In the genomic region with DNA sequence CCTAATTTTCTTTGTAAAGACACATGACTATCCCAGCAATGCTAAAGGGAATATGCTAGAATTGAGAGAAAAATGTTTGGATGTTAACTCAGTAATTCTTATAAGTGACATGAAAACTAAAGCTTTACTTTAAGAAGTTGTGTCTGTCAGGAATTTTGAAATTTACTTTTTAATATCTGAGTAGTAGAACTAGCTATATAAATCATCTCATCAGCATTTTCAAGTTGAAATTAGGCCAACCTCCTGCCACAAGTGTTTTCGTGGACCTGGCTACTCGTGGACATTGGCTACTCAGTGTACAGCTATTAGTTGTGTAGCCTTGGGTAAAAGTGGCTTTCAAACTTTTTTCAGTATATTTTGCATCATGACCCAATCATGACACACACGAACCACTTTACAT, we compare ENCODE assay signal across 8 cellular contexts.
DNase-seq lines count a peak whose midpoint lies in the region; ATAC-seq and TF ChIP-seq lines count a peak whose summit lies in the region.

No MANE protein-coding gene starts in this region.

- peaks cover 10% of the 10 kb centered on the region for H3K36me3 Mint-ChIP-seq in central memory CD8-positive, alpha-beta T cell (ENCODE audit: insufficient read depth)
- peaks cover 2% of the 10 kb centered on the region for H3K36me3 Mint-ChIP-seq in osteocyte (ENCODE audit: unreplicated experiment)

- H3K4me2 ChIP-seq in IMR-90 (ENCODE audit: low read depth, low read length), result no peak overlapping the region

- no CpG with 5 or more reads among the region's 3 CpGs for WGBS in IMR-90 (ENCODE audit: extremely low coverage in 2 of 2, insufficient read length in 1 of 2), 2 experiments

- H3K27ac Mint-ChIP-seq in central memory CD8-positive, alpha-beta T cell (ENCODE audit: low read depth), result peak overlapping the region; percentile 88
- peak overlapping the region; percentile 80 for H3K27ac Mint-ChIP-seq in osteocyte (ENCODE audit: unreplicated experiment)

- no peaks in the 10 kb centered on the region for H3K27me3 ChIP-seq in ACC112 (ENCODE audit: insufficient read depth, low read length)
- no peaks in the 10 kb centered on the region for H3K27me3 ChIP-seq in IMR-90 (ENCODE audit: control insufficient read depth, insufficient read depth, low read length)

- no peak overlapping the region for H3K4ac ChIP-seq in IMR-90 (ENCODE audit: low read depth, low read length)

- H3K18ac ChIP-seq in IMR-90 (ENCODE audit: low read depth, low read length), result no peak overlapping the region

- H2BK120ac ChIP-seq in IMR-90 (ENCODE audit: low read depth, low read length), result no peak overlapping the region

- H2BK15ac ChIP-seq in IMR-90 (ENCODE audit: low read depth, low read length), result no peak overlapping the region

- in situ Hi-C loops in IMR-90 (cut with MboI; ENCODE audit: low sequenced_read_pairs), result no loop called here

- H2AFZ ChIP-seq in ACC112 (ENCODE audit: low read length, unreplicated experiment), result no peak overlapping the region
- no peak overlapping the region for H2AFZ ChIP-seq in IMR-90 (replicated peaks; ENCODE audit: low read length, poor library complexity)

- H3K36me3 ChIP-seq in ACC112 (ENCODE audit: insufficient read depth, low read length) (no peaks in the 10 kb centered on the region), IMR-90 (ENCODE audit: control insufficient read depth, insufficient read depth, low read length) (no peaks in the 10 kb centered on the region)

- H3K23ac ChIP-seq in IMR-90 (ENCODE audit: low read depth, low read length), result peak overlapping the region; percentile 14; the same call in 1 of the 2 replicates

- H3K79me1 ChIP-seq in IMR-90 (ENCODE audit: low read depth in 1 of 2, low read length in 2 of 2), result peaks cover 12 to 63% of the 10 kb centered on the region in 2 experiments

- no peaks in the 10 kb centered on the region for H3K27me3 Mint-ChIP-seq in central memory CD8-positive, alpha-beta T cell
- no peaks in the 10 kb centered on the region for H3K27me3 Mint-ChIP-seq in osteocyte (ENCODE audit: unreplicated experiment)

- dilution Hi-C loops in IMR-90 (cut with HindIII; ENCODE audit: low sequenced_read_pairs, unreplicated experiment), result no loop called here

- 0 out of 2 replicates have a peak, but pooled peaks cover 6% of the 10 kb centered on the region for H4K20me1 ChIP-seq in IMR-90 (ENCODE audit: insufficient read depth, low read length)

- no peak overlapping the region for H4K8ac ChIP-seq in IMR-90 (ENCODE audit: low read depth in 2 of 2, low read length in 2 of 2)

- H3K4me1 ChIP-seq in ACC112 (ENCODE audit: control insufficient read depth, insufficient read depth, low read length, unreplicated experiment) (peaks cover 79% of the 10 kb centered on the region), IMR-90 (ENCODE audit: control insufficient read depth, insufficient read depth, low read length) (peaks cover 20% of the 10 kb centered on the region)

- peaks cover 57% of the 10 kb centered on the region for H3K79me2 ChIP-seq in ACC112 (ENCODE audit: control insufficient read depth, insufficient read depth, low read length, unreplicated experiment)

- DNase-seq in IMR-90, result no peak
- no peak for DNase-seq in central memory CD8-positive, alpha-beta T cell (ENCODE audit: low spot score in 2 of 2)
- DNase-seq in osteocyte (ENCODE audit: extremely low spot score, unreplicated experiment), result no peak
- DNase-seq in DMS53 (lab: John Stamatoyannopoulos, UW), result no peak
- no peak for DNase-seq in HCEC 1CT
- DNase-seq in COLO829 (ENCODE audit: low spot score), result no peak

- no peak overlapping the region for H3K14ac ChIP-seq in IMR-90 (replicated peaks; ENCODE audit: low read depth, low read length)

- CTCF ChIA-PET in IMR-90 (lab: Yijun Ruan, JAX), result interaction anchor here (1.7 kb wide), 1 partner anchor 194 kb away, joined by 7 read pairs; no protein-coding TSS in a partner anchor

- no peak overlapping the region for H2BK5ac ChIP-seq in IMR-90 (ENCODE audit: low read depth, low read length, poor library complexity, severe bottlenecking)

- ATAC-seq in IMR-90 (ENCODE audit: low read depth) (no peak), HG03342 (IDR thresholded peaks at IDR 0.05; ENCODE audit: unreplicated experiment) (no peak)
- ATAC-seq in central memory CD8-positive, alpha-beta T cell (replicated peaks; ENCODE audit: extremely low read depth, poor library complexity, severe bottlenecking), result no peak

- H3K9me1 ChIP-seq in IMR-90 (ENCODE audit: insufficient read depth, low read length), result peaks cover 12% of the 10 kb centered on the region; the same call in 1 of the 2 replicates

- H3K4me1 Mint-ChIP-seq in central memory CD8-positive, alpha-beta T cell, result peaks cover 87% of the 10 kb centered on the region
- H3K4me1 Mint-ChIP-seq in osteocyte (ENCODE audit: unreplicated experiment), result peaks cover 81% of the 10 kb centered on the region

- peak overlapping the region; percentile 74 for H3K4me3 Mint-ChIP-seq in central memory CD8-positive, alpha-beta T cell
- no peak overlapping the region for H3K4me3 Mint-ChIP-seq in osteocyte (ENCODE audit: unreplicated experiment)

- TF ChIP-seq RAD21 in IMR-90 (IDR thresholded peaks at IDR 0.05; ENCODE audit: low read length), result no peak

- no peak overlapping the region for H2BK20ac ChIP-seq in IMR-90 (ENCODE audit: low read depth, low read length)

- TF ChIP-seq POLR2A in IMR-90 (IDR thresholded peaks at IDR 0.05; ENCODE audit: low read depth, low read length), result no peak

- no peak overlapping the region for H4K91ac ChIP-seq in IMR-90 (ENCODE audit: insufficient read depth, low read depth, low read length)

- POLR2A ChIA-PET in IMR-90 (lab: Charles Lee; ENCODE audit: unreplicated experiment), result no interaction called here

- intact Hi-C loops in IMR-90 (cut with micrococcal nuclease), result no loop called here

- BruUV-seq in IMR-90 (replicated peaks; lab: Mats Ljungman, UMichigan), result no TSS peak

- no peak overlapping the region for H2AK9ac ChIP-seq in IMR-90 (replicated peaks; ENCODE audit: low read depth, low read length, poor library complexity)

- H3K9ac ChIP-seq in IMR-90 (ENCODE audit: low read depth, low read length), result no peak overlapping the region

- peak overlapping the region; percentile 70 for H3K4me3 ChIP-seq in ACC112 (ENCODE audit: low read depth, low read length)
- no peak overlapping the region for H3K4me3 ChIP-seq in IMR-90 (ENCODE audit: insufficient read depth, low read depth, low read length)

- no peak for TF ChIP-seq CTCF in IMR-90 (conservative IDR thresholded peaks at IDR 0.05; ENCODE audit: low read depth, low read length)
- no peak for TF ChIP-seq CTCF in osteocyte (IDR thresholded peaks at IDR 0.05)

- H3K9me3 ChIP-seq in IMR-90 (ENCODE audit: control insufficient read depth, insufficient read depth, low read length), result no peaks in the 10 kb centered on the region

- peak overlapping the region; percentile 96 for H3K27ac ChIP-seq in ACC112 (ENCODE audit: low read depth, low read length)
- H3K27ac ChIP-seq in IMR-90 (ENCODE audit: insufficient read depth, low read length), result no peak overlapping the region

- no peaks in the 10 kb centered on the region for H3K9me3 Mint-ChIP-seq in central memory CD8-positive, alpha-beta T cell
- peaks cover 4% of the 10 kb centered on the region for H3K9me3 Mint-ChIP-seq in osteocyte (ENCODE audit: unreplicated experiment)

- H2AK5ac ChIP-seq in IMR-90 (ENCODE audit: low read depth, low read length), result 0 out of 2 replicates have a peak overlapping the region, but pooled peaks have one; percentile 6

- H3K56ac ChIP-seq in IMR-90 (ENCODE audit: extremely low read depth, insufficient read depth, low read length), result no peak overlapping the region

- no peak overlapping the region for H4K5ac ChIP-seq in IMR-90 (ENCODE audit: low read depth, low read length)

TF ChIP-seq in IMR-90, 13 proteins besides CTCF, POLR2A, EP300 and RAD21:
- TF ChIP-seq MAFK (IDR thresholded peaks at IDR 0.05; ENCODE audit: low read depth, low read length) (peak; percentile 35; the same call in 1 of the 2 replicates), CEBPB (IDR thresholded peaks at IDR 0.05; ENCODE audit: low read depth, low read length) (no peak)
